25 cellular contexts compared by ENCODE assay signal in genomic region chr21:28090546-28090945, GRCh38.
A peak's percentile ranks its signal among the peaks of the same experiment; 100 is the strongest.
DNase-seq lines count a peak whose midpoint lies in the region; ATAC-seq and TF ChIP-seq lines count a peak whose summit lies in the region.
"Had no signal": no experiment of that assay in that cellular context is flagged by ENCODE, and none has a peak within 500 bp of the region (broad histone marks: within the 10 kb centered on the region; RNA-seq: fewer than 3 reads in every experiment).

No MANE protein-coding gene starts in this region.

- intact Hi-C loops in left cardiac atrium (cut with DNase I), result no loop called here

- H2BK12ac ChIP-seq in neuronal stem cell (ENCODE audit: low read length), result no peak overlapping the region

- H3K79me2 ChIP-seq in ACC112 (ENCODE audit: control insufficient read depth, insufficient read depth, low read length, unreplicated experiment), result no peaks in the 10 kb centered on the region
- H3K79me2 ChIP-seq: parathyroid adenoma had no signal

- no peak overlapping the region for H4K8ac ChIP-seq in neuronal stem cell (ENCODE audit: low read depth, low read length)

- no peak overlapping the region for H3K27ac ChIP-seq in ACC112 (ENCODE audit: low read depth, low read length)
- H3K27ac ChIP-seq in neuronal stem cell (replicated peaks; ENCODE audit: low read length), result no peak overlapping the region
- H3K27ac ChIP-seq: KMS-11, parathyroid adenoma, sigmoid colon, transverse colon had no signal

- H3K79me1 ChIP-seq in neuronal stem cell (ENCODE audit: low read depth, low read length), result no peaks in the 10 kb centered on the region

- no peak overlapping the region for H2AK5ac ChIP-seq in neuronal stem cell (ENCODE audit: low read depth, low read length)

- H3K27me3 ChIP-seq in ACC112 (ENCODE audit: insufficient read depth, low read length) (no peaks in the 10 kb centered on the region), neuronal stem cell (ENCODE audit: control insufficient read depth in 3 of 3, insufficient read depth in 3 of 3, low read depth in 1 of 3, low read length in 3 of 3) (no peaks in the 10 kb centered on the region)
- H3K27me3 ChIP-seq: breast epithelium, sigmoid colon, transverse colon had no signal

- WGBS in neuronal stem cell (ENCODE audit: extremely low coverage in 2 of 2, insufficient read length in 2 of 2, insufficient replicate concordance in 1 of 2), 2 donors, result no CpG with 5 or more reads among the region's 5 CpGs

- H2BK15ac ChIP-seq in neuronal stem cell (ENCODE audit: low read length), result no peak overlapping the region

- H3K4me3 ChIP-seq in ACC112 (ENCODE audit: low read depth, low read length), result 0 out of 2 replicates have a peak overlapping the region, but pooled peaks have one; percentile 37
- no peak overlapping the region for H3K4me3 ChIP-seq in neuronal stem cell (ENCODE audit: low read length in 2 of 2)
- H3K4me3 ChIP-seq: sigmoid colon, transverse colon had no signal

- H2AFZ ChIP-seq in ACC112 (ENCODE audit: low read length, unreplicated experiment) (peak overlapping the region; percentile 54), neuronal stem cell (ENCODE audit: low read length) (peak overlapping the region; percentile 29)
- H2AFZ ChIP-seq: parathyroid adenoma had no signal

- ATAC-seq in WTC11 (no peak), left cardiac atrium (peak; percentile 21 to 30), GM18867 (IDR thresholded peaks at IDR 0.05; ENCODE audit: unreplicated experiment) (no peak)
- ATAC-seq in stimulated activated naive CD8-positive, alpha-beta T cell treated with anti-CD3 and anti-CD28 coated beads, Interleukin-15, amount 100 ng/mL, for 72 hours, result no peak
- ATAC-seq in activated CD8-positive, alpha-beta memory T cell treated with anti-CD3 and anti-CD28 coated beads, Interleukin-2, amount 10 ng/mL, durations not matched to agents 7 days and 5 days, result no peak
- ATAC-seq: CD8-positive, alpha-beta T cell; left colon; natural killer cell had no signal

- H3K14ac ChIP-seq in neuronal stem cell (ENCODE audit: low read length), result no peak overlapping the region

- H3K36me3 Mint-ChIP-seq in WTC11, result peaks cover 29% of the 10 kb centered on the region
- H3K36me3 Mint-ChIP-seq in activated CD8-positive, alpha-beta memory T cell treated with anti-CD3 and anti-CD28 coated beads, Interleukin-2, amount 10 ng/mL, durations not matched to agents 7 days and 5 days, result no peaks in the 10 kb centered on the region
- H3K36me3 Mint-ChIP-seq: CD8-positive, alpha-beta T cell; natural killer cell had no signal

- H3K9me3 Mint-ChIP-seq in WTC11, result peaks cover 37% of the 10 kb centered on the region
- peaks cover 0 to 21% of the 10 kb centered on the region in 2 donors for H3K9me3 Mint-ChIP-seq in stimulated activated naive CD8-positive, alpha-beta T cell treated with anti-CD3 and anti-CD28 coated beads, Interleukin-15, amount 100 ng/mL, for 72 hours
- no peaks in the 10 kb centered on the region for H3K9me3 Mint-ChIP-seq in activated CD8-positive, alpha-beta memory T cell treated with anti-CD3 and anti-CD28 coated beads, Interleukin-2, amount 10 ng/mL, durations not matched to agents 7 days and 5 days (ENCODE audit: low read depth)
- H3K9me3 Mint-ChIP-seq: CD8-positive, alpha-beta T cell had no signal

- no peak for DNase-seq in WTC11 (ENCODE audit: low spot score)
- no peak for DNase-seq in left cardiac atrium
- DNase-seq in neuronal stem cell (ENCODE audit: low spot score), result no peak
- DNase-seq in stimulated activated naive CD8-positive, alpha-beta T cell treated with anti-CD3 and anti-CD28 coated beads, Interleukin-15, amount 100 ng/mL, for 72 hours, result no peak
- DNase-seq in activated CD8-positive, alpha-beta memory T cell treated with anti-CD3 and anti-CD28 coated beads, Interleukin-2, amount 10 ng/mL, durations not matched to agents 7 days and 5 days, result no peak
- DNase-seq in nucleus accumbens (lab: John Stamatoyannopoulos, UW), result no peak
- DNase-seq: activated CD4-positive, alpha-beta T cell treated with anti-CD3 and anti-CD28 coated beads for 48 hours; activated naive CD4-positive, alpha-beta T cell; activated T-cell treated with anti-CD3 and anti-CD28 coated beads, Interleukin-2, amount 50 U/mL, for 48 hours; AML-193; CD8-positive, alpha-beta T cell; DMS153; left colon; midbrain; natural killer cell; NCI-H146; sigmoid colon; transverse colon had no signal

- H3K4me3 Mint-ChIP-seq in WTC11, result no peak overlapping the region
- no peak overlapping the region for H3K4me3 Mint-ChIP-seq in stimulated activated naive CD8-positive, alpha-beta T cell treated with anti-CD3 and anti-CD28 coated beads, Interleukin-15, amount 100 ng/mL, for 72 hours
- H3K4me3 Mint-ChIP-seq in activated CD8-positive, alpha-beta memory T cell treated with anti-CD3 and anti-CD28 coated beads, Interleukin-2, amount 10 ng/mL, durations not matched to agents 7 days and 5 days, result no peak overlapping the region
- H3K4me3 Mint-ChIP-seq: CD8-positive, alpha-beta T cell; natural killer cell; stimulated activated naive CD8-positive, alpha-beta T cell treated with anti-CD3 and anti-CD28 coated beads, Interleukin-15, Interleukin-2, amounts not matched to agents 100 ng/mL and 50 ng/mL, for 24 hours; T-helper 2 cell treated with Interferon-gamma antibody and Interleukin-4, amounts not matched to agents 5 μg/mL and 100 μg/mL, for 36 hours had no signal

- H3K27me3 Mint-ChIP-seq in WTC11 (ENCODE audit: low read depth), result no peaks in the 10 kb centered on the region
- H3K27me3 Mint-ChIP-seq in stimulated activated naive CD8-positive, alpha-beta T cell treated with anti-CD3 and anti-CD28 coated beads, Interleukin-15, amount 100 ng/mL, for 72 hours, result no peaks in the 10 kb centered on the region
- no peaks in the 10 kb centered on the region for H3K27me3 Mint-ChIP-seq in activated CD8-positive, alpha-beta memory T cell treated with anti-CD3 and anti-CD28 coated beads, Interleukin-2, amount 10 ng/mL, durations not matched to agents 7 days and 5 days
- H3K27me3 Mint-ChIP-seq: stimulated activated naive CD8-positive, alpha-beta T cell treated with anti-CD3 and anti-CD28 coated beads, Interleukin-15, Interleukin-2, amounts not matched to agents 100 ng/mL and 50 ng/mL, for 24 hours had no signal

- H2BK120ac ChIP-seq in neuronal stem cell (ENCODE audit: low read depth, low read length), result no peak overlapping the region

- H3K9ac ChIP-seq in neuronal stem cell (ENCODE audit: low read depth, low read length, poor library complexity), result no peak overlapping the region
- H3K9ac ChIP-seq: KMS-11, parathyroid adenoma had no signal

- 0 out of 2 replicates have a peak overlapping the region, but pooled peaks have one; percentile 5 for H3K27ac Mint-ChIP-seq in WTC11
- no peak overlapping the region for H3K27ac Mint-ChIP-seq in stimulated activated naive CD8-positive, alpha-beta T cell treated with anti-CD3 and anti-CD28 coated beads, Interleukin-15, amount 100 ng/mL, for 72 hours
- no peak overlapping the region for H3K27ac Mint-ChIP-seq in activated CD8-positive, alpha-beta memory T cell treated with anti-CD3 and anti-CD28 coated beads, Interleukin-2, amount 10 ng/mL, durations not matched to agents 7 days and 5 days
- H3K27ac Mint-ChIP-seq: CD8-positive, alpha-beta T cell; natural killer cell; stimulated activated naive CD8-positive, alpha-beta T cell treated with anti-CD3 and anti-CD28 coated beads, Interleukin-15, Interleukin-2, amounts not matched to agents 100 ng/mL and 50 ng/mL, for 24 hours; T-helper 2 cell treated with Interferon-gamma antibody and Interleukin-4, amounts not matched to agents 5 μg/mL and 100 μg/mL, for 36 hours had no signal

- H3K9me3 ChIP-seq in neuronal stem cell (replicated peaks in 1 of 2; ENCODE audit: control insufficient read depth in 2 of 2, insufficient read depth in 1 of 2, low read depth in 1 of 2, low read length in 2 of 2), result no peaks in the 10 kb centered on the region
- H3K9me3 ChIP-seq: sigmoid colon, transverse colon had no signal

- POLR2A ChIA-PET in WTC11 (lab: Charles Lee), result no interaction called here

- TF ChIP-seq CTCF in WTC11 (IDR thresholded peaks at IDR 0.05), result no peak

- CTCF ChIA-PET in WTC11 (lab: Charles Lee), result interaction anchor here (1.2 to 1.3 kb wide), 2 partner anchors 103 to 655 kb away, joined by 3 to 4 read pairs; no protein-coding TSS in a partner anchor
- CTCF ChIA-PET in activated CD8-positive, alpha-beta memory T cell treated with anti-CD3 and anti-CD28 coated beads, Interleukin-2, amount 10 ng/mL, durations not matched to agents 7 days and 5 days (lab: Charles Lee), result no interaction called here

- H3K4me1 Mint-ChIP-seq in WTC11, result peaks cover 30% of the 10 kb centered on the region
- peaks cover 7% of the 10 kb centered on the region for H3K4me1 Mint-ChIP-seq in stimulated activated naive CD8-positive, alpha-beta T cell treated with anti-CD3 and anti-CD28 coated beads, Interleukin-15, amount 100 ng/mL, for 72 hours
- no peaks in the 10 kb centered on the region for H3K4me1 Mint-ChIP-seq in activated CD8-positive, alpha-beta memory T cell treated with anti-CD3 and anti-CD28 coated beads, Interleukin-2, amount 10 ng/mL, durations not matched to agents 7 days and 5 days
- H3K4me1 Mint-ChIP-seq: natural killer cell had no signal

- no peaks in the 10 kb centered on the region for H3K4me1 ChIP-seq in ACC112 (ENCODE audit: control insufficient read depth, insufficient read depth, low read length, unreplicated experiment)
- peaks cover 0 to 2% of the 10 kb centered on the region in 2 donors for H3K4me1 ChIP-seq in neuronal stem cell (ENCODE audit: control insufficient read depth in 2 of 2, insufficient read depth in 1 of 2, low read depth in 1 of 2, low read length in 2 of 2)
- H3K4me1 ChIP-seq: breast epithelium, parathyroid adenoma, sigmoid colon, transverse colon had no signal

- H3K4me2 ChIP-seq in neuronal stem cell (ENCODE audit: insufficient read depth, low read length, poor library complexity, severe bottlenecking), result no peak overlapping the region
- H3K4me2 ChIP-seq: KMS-11 had no signal

- H3K23ac ChIP-seq in neuronal stem cell (ENCODE audit: low read depth, low read length, poor library complexity), result no peak overlapping the region

- H3K4ac ChIP-seq in neuronal stem cell (ENCODE audit: low read length), result no peak overlapping the region

- H3K18ac ChIP-seq in neuronal stem cell (ENCODE audit: low read length), result no peak overlapping the region

- H3K36me3 ChIP-seq in ACC112 (ENCODE audit: insufficient read depth, low read length) (no peaks in the 10 kb centered on the region), neuronal stem cell (replicated peaks in 1 of 2; ENCODE audit: control insufficient read depth in 2 of 2, insufficient read depth in 2 of 2, low read length in 2 of 2) (no peaks in the 10 kb centered on the region)
- H3K36me3 ChIP-seq: breast epithelium, sigmoid colon, transverse colon had no signal

- H2BK5ac ChIP-seq in neuronal stem cell (ENCODE audit: low read length), result no peak overlapping the region

- H4K91ac ChIP-seq in neuronal stem cell (ENCODE audit: low read depth, low read length, poor library complexity), result no peak overlapping the region

TF ChIP-seq in WTC11, 78 proteins besides CTCF, POLR2A, EP300 and RAD21 (continues in another document):
- no peak for TF ChIP-seq GABPB1 (CRISPR knock-in tag; IDR thresholded peaks at IDR 0.05)
- no peak for TF ChIP-seq ZNF219 (CRISPR knock-in tag; IDR thresholded peaks at IDR 0.05; ENCODE audit: borderline replicate concordance)
- no peak for TF ChIP-seq ZNF263 (CRISPR knock-in tag; IDR thresholded peaks at IDR 0.05; ENCODE audit: low read depth)
- TF ChIP-seq CREB1 (CRISPR knock-in tag; IDR thresholded peaks at IDR 0.05), result no peak
- no peak for TF ChIP-seq CREM (CRISPR knock-in tag; IDR thresholded peaks at IDR 0.05)

Comparison
In these comparisons a context has a peak if more than half of its experiments do, and no peak if none do; other contexts are left out.
1. ATAC-seq: peak in left cardiac atrium (2 of 2); none in WTC11 (single experiment), GM18867 (single experiment), stimulated activated naive CD8-positive, alpha-beta T cell treated with anti-CD3 and anti-CD28 coated beads, Interleukin-15, amount 100 ng/mL, for 72 hours (single experiment) and activated CD8-positive, alpha-beta memory T cell treated with anti-CD3 and anti-CD28 coated beads, Interleukin-2, amount 10 ng/mL, durations not matched to agents 7 days and 5 days (single experiment).